Comparison of ENCODE assay signal across 8 cellular contexts in genomic region chr19:11197291-11198174, GRCh38. TPM values are rescaled to one million over a fixed set of nuclear protein-coding genes. Genes with fewer than 3 reads are reported as not detected.
DNase-seq lines count a peak whose midpoint lies in the region; ATAC-seq and TF ChIP-seq lines count a peak whose summit lies in the region.

Gene KANK2, minus strand, starts transcription at chr19:11197545. Its CDS starts 3,034 bp downstream, at chr19:11194511.

- DNase-seq in AG08396 (ENCODE audit: low spot score) (peak; percentile 97), NCI-H748 treated with DMSO at 0.1 percent for 48 hours (lab: John Stamatoyannopoulos, UW) (peak; percentile 59), lower lobe of right lung (peak; percentile 89)
- peak; percentile 77 for DNase-seq in activated CD8-positive, alpha-beta T cell treated with anti-CD3 and anti-CD28 coated beads, Interleukin-2, amount 10 ng/mL, durations not matched to agents 7 days and 5 days
- peak; percentile 32 to 72 (median 46) for DNase-seq in stimulated activated CD4-positive, alpha-beta T cell treated with anti-CD3 and anti-CD28 coated beads, TNF-alpha, amount 100 ng/mL, for 1 hour (ENCODE audit: low read depth in 3 of 3, low spot score in 1 of 3)

- TF ChIP-seq CTCF in lower lobe of right lung (IDR thresholded peaks at IDR 0.05): no peak

- H3K4me1 Mint-ChIP-seq in activated CD8-positive, alpha-beta T cell treated with anti-CD3 and anti-CD28 coated beads, Interleukin-2, amount 10 ng/mL, durations not matched to agents 7 days and 5 days (ENCODE audit: low read depth): peaks cover 21% of the 10 kb centered on the region

- CTCF ChIA-PET in activated CD8-positive, alpha-beta T cell treated with anti-CD3 and anti-CD28 coated beads, Interleukin-2, amount 10 ng/mL, durations not matched to agents 7 days and 5 days (lab: Charles Lee): interaction anchor here (0.6 kb wide), 1 partner anchor 73 kb away, joined by 3 read pairs; no protein-coding TSS in a partner anchor

- peaks cover 16% of the 10 kb centered on the region for H3K27me3 Mint-ChIP-seq in activated CD8-positive, alpha-beta T cell treated with anti-CD3 and anti-CD28 coated beads, Interleukin-2, amount 10 ng/mL, durations not matched to agents 7 days and 5 days (ENCODE audit: low read depth)

- intact Hi-C loops in lower lobe of right lung (cut with DNase I): no loop called here

- peak; percentile 85 for ATAC-seq in GM19035 (IDR thresholded peaks at IDR 0.05; ENCODE audit: unreplicated experiment)
- peak; percentile 66 for ATAC-seq in HG03378 (IDR thresholded peaks at IDR 0.05; ENCODE audit: unreplicated experiment)
- ATAC-seq in activated CD8-positive, alpha-beta T cell treated with anti-CD3 and anti-CD28 coated beads, Interleukin-2, amount 10 ng/mL, durations not matched to agents 7 days and 5 days: peak; percentile 89
- peak; percentile 95 for ATAC-seq in lower lobe of right lung

- peak within 1 kb of the TSS; percentile 61 for H3K27ac Mint-ChIP-seq in activated CD8-positive, alpha-beta T cell treated with anti-CD3 and anti-CD28 coated beads, Interleukin-2, amount 10 ng/mL, durations not matched to agents 7 days and 5 days

- H3K27ac ChIP-seq in ectodermal cell (ENCODE audit: insufficient read depth, low read depth, low read length, poor library complexity, severe bottlenecking) (no peak within 1 kb of the TSS), lower lobe of right lung (peak within 1 kb of the TSS; percentile 76)

- 2% methylated on average over 78 of the region's 78 CpGs for WGBS in ectodermal cell, 2 experiments

- H3K36me3 ChIP-seq in ectodermal cell (ENCODE audit: control insufficient read depth, insufficient read depth, low read length): no peaks in the 10 kb centered on the region
- peaks cover 53% of the 10 kb centered on the region for H3K36me3 ChIP-seq in lower lobe of right lung

- H3K36me3 Mint-ChIP-seq in activated CD8-positive, alpha-beta T cell treated with anti-CD3 and anti-CD28 coated beads, Interleukin-2, amount 10 ng/mL, durations not matched to agents 7 days and 5 days (ENCODE audit: low read depth): no peaks in the 10 kb centered on the region

- peaks cover 3% of the 10 kb centered on the region for H3K4me1 ChIP-seq in ectodermal cell (ENCODE audit: control insufficient read depth, insufficient read depth, low read length)
- peaks cover 54% of the 10 kb centered on the region for H3K4me1 ChIP-seq in lower lobe of right lung

- POLR2A ChIA-PET in activated CD8-positive, alpha-beta T cell treated with anti-CD3 and anti-CD28 coated beads, Interleukin-2, amount 10 ng/mL, durations not matched to agents 7 days and 5 days (lab: Charles Lee): no interaction called here

- H3K27me3 ChIP-seq in ectodermal cell (ENCODE audit: control insufficient read depth, insufficient read depth, low read length, poor library complexity, severe bottlenecking): no peaks in the 10 kb centered on the region
- no peaks in the 10 kb centered on the region for H3K27me3 ChIP-seq in lower lobe of right lung (ENCODE audit: low read depth)

- peak within 1 kb of the TSS; percentile 75 for H3K4me3 Mint-ChIP-seq in activated CD8-positive, alpha-beta T cell treated with anti-CD3 and anti-CD28 coated beads, Interleukin-2, amount 10 ng/mL, durations not matched to agents 7 days and 5 days

- H3K9me3 Mint-ChIP-seq in activated CD8-positive, alpha-beta T cell treated with anti-CD3 and anti-CD28 coated beads, Interleukin-2, amount 10 ng/mL, durations not matched to agents 7 days and 5 days (ENCODE audit: insufficient read depth): no peaks in the 10 kb centered on the region

- H3K9me3 ChIP-seq in ectodermal cell (ENCODE audit: control insufficient read depth, low read length) (no peaks in the 10 kb centered on the region), lower lobe of right lung (no peaks in the 10 kb centered on the region)

- peak within 1 kb of the TSS; percentile 71 for H3K4me3 ChIP-seq in ectodermal cell (ENCODE audit: insufficient read depth, low read depth, low read length)
- H3K4me3 ChIP-seq in lower lobe of right lung: peak within 1 kb of the TSS; percentile 68

RNA-seq across cellular contexts. Expression of gene KANK2, which starts in this region (rescaled TPM):
- total RNA-seq in activated CD8-positive, alpha-beta T cell treated with anti-CD3 and anti-CD28 coated beads, Interleukin-2, amount 10 ng/mL, durations not matched to agents 7 days and 5 days: 1 to 10 TPM; 6.1 to 8.0 TPM
- polyA plus RNA-seq in ectodermal cell (2013, experiment 1 of 4): 42.4 TPM
- 37.5 TPM for polyA plus RNA-seq in ectodermal cell (2013, experiment 2 of 4)
- polyA plus RNA-seq in ectodermal cell (2013, experiment 3 of 4): 32.1 TPM
- 35.8 TPM for polyA plus RNA-seq in ectodermal cell (2013, experiment 4 of 4)
- total RNA-seq in lower lobe of right lung: 191 TPM

Comparison
In these comparisons a context has a peak if more than half of its experiments do, and no peak if none do; other contexts are left out.
1. RNA of gene KANK2 (total RNA-seq): 191 TPM in lower lobe of right lung (single experiment); 6.1 to 8.0 TPM in activated CD8-positive, alpha-beta T cell treated with anti-CD3 and anti-CD28 coated beads, Interleukin-2, amount 10 ng/mL, durations not matched to agents 7 days and 5 days; every median in the first group is over 10 times any median in the second.
2. DNase-seq: peak in every context shown above with its lines; median percentile 97 in AG08396; 89 in lower lobe of right lung; 77 in activated CD8-positive, alpha-beta T cell treated with anti-CD3 and anti-CD28 coated beads, Interleukin-2, amount 10 ng/mL, durations not matched to agents 7 days and 5 days; 59 in NCI-H748 treated with DMSO at 0.1 percent for 48 hours; 46 in stimulated activated CD4-positive, alpha-beta T cell treated with anti-CD3 and anti-CD28 coated beads, TNF-alpha, amount 100 ng/mL, for 1 hour.
3. Peak in every context shown above with its lines, with median percentiles within 50 percentile points of each other: ATAC-seq.